In the genomic region with DNA sequence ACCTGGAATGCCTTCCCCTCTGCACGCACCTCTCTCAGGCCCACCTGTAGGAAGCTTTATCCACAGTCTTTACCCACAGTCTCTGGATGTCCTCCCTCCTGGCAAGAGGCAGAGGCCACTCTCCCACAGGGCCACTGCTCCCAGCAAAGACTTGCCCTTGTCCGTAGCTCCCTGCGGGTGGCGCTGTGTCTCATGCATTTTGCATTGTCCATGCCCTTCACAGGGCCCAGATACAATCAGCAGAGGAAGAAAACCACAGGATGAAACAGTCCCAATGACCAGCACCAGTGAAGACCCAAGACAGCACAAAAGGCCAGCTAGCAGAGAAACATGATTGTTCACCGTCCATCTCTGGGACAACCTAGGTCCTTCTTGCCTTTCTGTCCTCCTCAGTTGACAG, we compare ENCODE assay signal across 9 cellular contexts. TPM values are rescaled to one million over a fixed set of nuclear protein-coding genes. Genes with fewer than 3 reads are reported as not detected.
DNase-seq lines count a peak whose midpoint lies in the region; ATAC-seq and TF ChIP-seq lines count a peak whose summit lies in the region.
"Had no signal": no experiment of that assay in that cellular context is flagged by ENCODE, and none has a peak within 500 bp of the region (broad histone marks: within the 10 kb centered on the region; RNA-seq: fewer than 3 reads in every experiment).

No MANE protein-coding gene starts in this region.

- no peak for ATAC-seq in body of pancreas
- ATAC-seq in GM21526 (IDR thresholded peaks at IDR 0.05; ENCODE audit: low FRiP score, unreplicated experiment) = no peak

- H3K9me3 Mint-ChIP-seq in progenitor cell of endocrine pancreas (ENCODE audit: low read depth) = no peaks in the 10 kb centered on the region

- no peaks in the 10 kb centered on the region for H3F3A ChIP-seq in PC-9 (ENCODE audit: insufficient read depth, low read depth)

- no peaks in the 10 kb centered on the region for H4K20me1 ChIP-seq in PC-9 (ENCODE audit: insufficient read depth)

- WGBS in body of pancreas, 2 donors = 35 to 43% methylated on average over 5 of the region's 5 CpGs

- no peak overlapping the region for H3K4me3 ChIP-seq in choroid plexus epithelial cell (ENCODE audit: low read depth, low read length)
- H3K4me3 ChIP-seq in PC-9 = no peak overlapping the region
- H3K4me3 ChIP-seq in body of pancreas = no peak overlapping the region

- H3K4me2 ChIP-seq in PC-9 = no peak overlapping the region

- intact Hi-C loops in PC-9 (cut with micrococcal nuclease; ENCODE audit: unreplicated experiment) (no loop called here), body of pancreas (cut with DNase I) (no loop called here)

- POLR2A ChIA-PET in PC-9 (lab: Charles Lee; ENCODE audit: unreplicated experiment) = no interaction called here

- H3K27ac Mint-ChIP-seq in progenitor cell of endocrine pancreas = no peak overlapping the region

- peak overlapping the region; percentile 57 for H3K4me3 Mint-ChIP-seq in progenitor cell of endocrine pancreas (ENCODE audit: low read depth)

- no peaks in the 10 kb centered on the region for H3K79me2 ChIP-seq in PC-9 (ENCODE audit: low read depth)

- CTCF ChIA-PET in PC-9 (lab: Charles Lee) = no interaction called here

- TF ChIP-seq POLR2A in body of pancreas (IDR thresholded peaks at IDR 0.05) = no peak

- H3K9me2 ChIP-seq in PC-9 (ENCODE audit: insufficient read depth) = no peaks in the 10 kb centered on the region

- no TSS peak for BruUV-seq in PC-9 (replicated peaks; lab: Mats Ljungman, UMichigan)

- TF ChIP-seq CTCF in choroid plexus epithelial cell (conservative IDR thresholded peaks at IDR 0.05; ENCODE audit: low read depth, low read length) = peak; percentile 46
- peak; percentile 48 for TF ChIP-seq CTCF in progenitor cell of endocrine pancreas (IDR thresholded peaks at IDR 0.05; ENCODE audit: unreplicated experiment)
- TF ChIP-seq CTCF in PC-9 (conservative IDR thresholded peaks at IDR 0.05) = no peak
- no peak for TF ChIP-seq CTCF in body of pancreas (IDR thresholded peaks at IDR 0.05)

- H3K9me3 ChIP-seq in PC-9 (ENCODE audit: insufficient read depth, low read depth) = no peaks in the 10 kb centered on the region
- no peaks in the 10 kb centered on the region for H3K9me3 ChIP-seq in body of pancreas

- peaks cover 1% of the 10 kb centered on the region for H3K36me3 Mint-ChIP-seq in progenitor cell of endocrine pancreas (ENCODE audit: insufficient read depth)

- no peak overlapping the region for H2AFZ ChIP-seq in PC-9

- H3K27ac ChIP-seq in PC-9 (no peak overlapping the region), body of pancreas (no peak overlapping the region)

- H3K27me3 Mint-ChIP-seq in progenitor cell of endocrine pancreas = peaks cover 67% of the 10 kb centered on the region

- peaks cover 17% of the 10 kb centered on the region for H3K4me1 Mint-ChIP-seq in progenitor cell of endocrine pancreas (ENCODE audit: low read depth)

- no peaks in the 10 kb centered on the region for H3K4me1 ChIP-seq in PC-9 (replicated peaks; ENCODE audit: insufficient read depth)
- peaks cover 22% of the 10 kb centered on the region for H3K4me1 ChIP-seq in body of pancreas

- H3K27me3 ChIP-seq in PC-9 (ENCODE audit: insufficient read depth, low read depth) = peaks cover 32% of the 10 kb centered on the region
- no peaks in the 10 kb centered on the region for H3K27me3 ChIP-seq in body of pancreas

- DNase-seq in activated CD4-positive, alpha-beta T cell treated with anti-CD3 and anti-CD28 coated beads, Interleukin-2, amount 50 U/mL, for 1 hour = peak; percentile 8
- DNase-seq in activated CD4-positive, alpha-beta T cell treated with anti-CD3 and anti-CD28 coated beads for 4 hours = no peak
- DNase-seq in NCI-H526 treated with DMSO at 0.1 percent for 48 hours (lab: John Stamatoyannopoulos, UW) (peak; percentile 6), choroid plexus epithelial cell (ENCODE audit: low read depth) (peak; percentile 32), progenitor cell of endocrine pancreas (ENCODE audit: low spot score, unreplicated experiment) (no peak), PC-9 (no peak), body of pancreas (no peak)
- DNase-seq: NCI-H2081 had no signal

- H3K36me3 ChIP-seq in PC-9 (ENCODE audit: low read depth) = no peaks in the 10 kb centered on the region
- no peaks in the 10 kb centered on the region for H3K36me3 ChIP-seq in body of pancreas (replicated peaks in 1 of 2; ENCODE audit: insufficient read depth in 1 of 2, low read depth in 2 of 2)

RNA-seq across cellular contexts. Expression of a gene that starts 2.1 kb away (rescaled TPM):
- 52.4 and 55.0 TPM in 2 replicates for total RNA-seq in progenitor cell of endocrine pancreas
- total RNA-seq in PC-9 (2021) = not detected in 2 replicates
- 1 to 10 TPM in 1 of 2 donors, under 1 TPM in 1; 0.78 to 1.3 TPM for total RNA-seq in body of pancreas

Comparison
In these comparisons a context has a peak if more than half of its experiments do, and no peak if none do; other contexts are left out.
1. DNase-seq: peak in activated CD4-positive, alpha-beta T cell treated with anti-CD3 and anti-CD28 coated beads, Interleukin-2, amount 50 U/mL, for 1 hour (single experiment), NCI-H526 treated with DMSO at 0.1 percent for 48 hours (single experiment) and choroid plexus epithelial cell (single experiment); none in activated CD4-positive, alpha-beta T cell treated with anti-CD3 and anti-CD28 coated beads for 4 hours (0 of 2), progenitor cell of endocrine pancreas (single experiment), PC-9 (0 of 2) and body of pancreas (0 of 4).
2. CTCF ChIP-seq: peak in choroid plexus epithelial cell (single experiment) and progenitor cell of endocrine pancreas (single experiment); none in PC-9 (single experiment) and body of pancreas (0 of 7).
3. RNA of a gene that starts 2.1 kb away (total RNA-seq): 52.4 to 55.0 TPM in progenitor cell of endocrine pancreas; 0.78 to 1.3 TPM in body of pancreas and not detected in PC-9; every median in the first group is over 10 times any median in the second.